ENCODE assay signal across 1 cellular context in the genomic region with DNA sequence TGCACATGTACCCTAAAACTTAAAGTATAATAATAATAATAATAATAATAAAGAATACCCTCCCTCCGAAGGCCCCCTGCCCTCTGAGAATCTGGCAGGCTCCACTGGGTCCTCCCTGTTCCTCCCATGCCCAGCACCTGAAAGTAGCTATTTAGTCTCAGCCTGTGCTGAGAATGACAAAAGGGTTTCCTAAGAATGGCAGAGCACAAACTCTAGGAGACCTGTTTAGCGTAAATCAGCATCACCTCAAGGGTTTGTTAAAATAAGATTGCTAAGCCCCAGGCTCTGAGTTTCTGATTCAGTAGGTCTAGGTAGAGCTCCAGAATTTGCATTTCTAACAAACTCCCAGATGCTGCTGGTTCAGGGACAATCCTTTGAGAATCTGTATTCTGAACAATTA.
TF ChIP-seq lines count a peak whose summit lies in the region.

No MANE protein-coding gene starts in this region.

TF ChIP-seq in GM23338, 12 proteins besides CTCF, POLR2A, EP300 and RAD21 (continued from another document):
- TF ChIP-seq REST (IDR thresholded peaks at IDR 0.05; ENCODE audit: unreplicated experiment) (no peak), POLR2AphosphoS5 (IDR thresholded peaks at IDR 0.05; ENCODE audit: low read depth) (no peak), ZNF331 (CRISPR knock-in tag; IDR thresholded peaks at IDR 0.05; ENCODE audit: low read depth) (no peak)
TF ChIP-seq in GM23338: peak in this region for 0.
